Comparison of ENCODE assay signal across 21 cellular contexts in the genomic region with DNA sequence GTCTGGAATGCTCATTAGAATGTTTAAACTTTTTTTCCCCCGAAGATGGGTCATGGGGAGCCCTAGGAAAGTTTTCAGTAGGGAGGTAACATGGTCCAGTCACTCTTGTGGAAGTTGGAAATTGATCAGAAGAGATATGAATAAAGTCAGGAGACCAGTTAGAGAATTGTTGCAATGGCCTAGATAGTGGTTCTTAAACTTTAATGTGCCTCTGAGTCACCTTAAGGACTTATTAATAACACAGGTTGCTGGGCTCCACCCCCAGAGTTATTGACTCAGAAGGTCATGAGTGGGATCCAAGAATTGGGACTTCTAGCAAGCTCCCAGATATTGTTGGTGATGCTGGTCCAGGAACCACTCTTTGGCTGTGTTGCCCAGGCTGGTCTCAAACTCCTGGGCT. TPM values are rescaled to one million over a fixed set of nuclear protein-coding genes. Genes with fewer than 3 reads are reported as not detected.
A peak's percentile ranks its signal among the peaks of the same experiment; 100 is the strongest.
DNase-seq lines count a peak whose midpoint lies in the region; ATAC-seq and TF ChIP-seq lines count a peak whose summit lies in the region.
"Had no signal": no experiment of that assay in that cellular context is flagged by ENCODE, and none has a peak within 500 bp of the region (broad histone marks: within the 10 kb centered on the region; RNA-seq: fewer than 3 reads in every experiment).

No MANE protein-coding gene starts in this region.

- peak; percentile 44 for DNase-seq in cardiac septum (ENCODE audit: low spot score)
- DNase-seq in right cardiac atrium, result no peak
- DNase-seq in SJCRH30, result peak in 1 of 2 experiments; percentile 8
- DNase-seq in foreskin keratinocyte, result no peak
- peak; percentile 34 for DNase-seq in stromal cell of bone marrow (ENCODE audit: low read depth)
- no peak for DNase-seq in NCI-H2171 treated with DMSO at 0.1 percent for 48 hours (lab: John Stamatoyannopoulos, UW)
- DNase-seq: ACHN; activated CD4-positive, alpha-beta T cell treated with anti-CD3 and anti-CD28 coated beads for 1 hour; GDM1; KBM-7; left colon; NCI-H1930; stimulated activated CD4-positive, alpha-beta T cell treated with anti-CD3 and anti-CD28 coated beads, Interleukin-1b, Interleukin-23, amount 100 ng/mL, for 48 hours; stimulated activated naive B cell treated with anti-CD40 and anti-IgM and Interleukin-4, amounts not matched to agents 10 μg/mL and 1 μg/mL and 100 μg/mL, for 72 hours; T1000 had no signal

- TF ChIP-seq CTCF in foreskin keratinocyte (conservative IDR thresholded peaks at IDR 0.05), result no peak

- H3K4me1 ChIP-seq in right cardiac atrium (ENCODE audit: control insufficient read depth, insufficient read depth, low read length), result no peaks in the 10 kb centered on the region
- peaks cover 32% of the 10 kb centered on the region for H3K4me1 ChIP-seq in SJCRH30
- H3K4me1 ChIP-seq in foreskin keratinocyte, result peaks cover 4% of the 10 kb centered on the region

- no peaks in the 10 kb centered on the region for H3K9me3 ChIP-seq in right cardiac atrium (ENCODE audit: control insufficient read depth, low read length)
- H3K9me3 ChIP-seq in SJCRH30 (replicated peaks), result no peaks in the 10 kb centered on the region
- H3K9me3 ChIP-seq: SK-N-SH had no signal

- peaks cover 6% of the 10 kb centered on the region; the same call in 1 of the 2 replicates for H3K36me3 ChIP-seq in SJCRH30

- H3K4me3 ChIP-seq in right cardiac atrium (ENCODE audit: low read length) (no peak overlapping the region), SJCRH30 (no peak overlapping the region)
- H3K4me3 ChIP-seq: GM23338 had no signal

- H3K27me3 ChIP-seq in right cardiac atrium (ENCODE audit: control insufficient read depth, insufficient read depth) (no peaks in the 10 kb centered on the region), SJCRH30 (no peaks in the 10 kb centered on the region), foreskin keratinocyte (peaks cover 33% of the 10 kb centered on the region)

- 86% methylated on average over 1 of the region's 1 CpG for WGBS in right cardiac atrium

- intact Hi-C loops in cardiac septum (cut with DNase I), result loop anchor here (1.0 to 2.0 kb wide), 2 partner anchors 157 to 205 kb away; no protein-coding TSS in a partner anchor
- intact Hi-C loops in right cardiac atrium (cut with DNase I), result loop anchor here (2.0 to 10.0 kb wide), 8 partner anchors 118 to 365 kb away; no protein-coding TSS in a partner anchor

- ATAC-seq in right cardiac atrium (no peak), foreskin keratinocyte (peak; percentile 43), SK-N-SH treated with all-trans-retinoic acid at 6 μM for 48 hours (no peak), HG03565 (IDR thresholded peaks at IDR 0.05; ENCODE audit: unreplicated experiment) (no peak)
- ATAC-seq: GM23338; left colon; stimulated activated naive B cell treated with anti-CD40 and anti-IgM and Interleukin-4, amounts not matched to agents 10 μg/mL and 1 μg/mL and 100 μg/mL, for 72 hours had no signal

- H3K27ac ChIP-seq in right cardiac atrium (ENCODE audit: low read length) (no peak overlapping the region), SJCRH30 (peak overlapping the region; percentile 10; the same call in 1 of the 2 replicates), foreskin keratinocyte (no peak overlapping the region)
- H3K27ac ChIP-seq: C4-2B had no signal

TF ChIP-seq in SK-N-SH treated with all-trans-retinoic acid at 6 μM for 48 hours, 23 proteins besides CTCF, POLR2A, EP300 and RAD21:
- TF ChIP-seq ARNTL (CRISPR knock-in tag; IDR thresholded peaks at IDR 0.05; ENCODE audit: borderline replicate concordance, low read depth) (no peak), TOX (CRISPR knock-in tag; IDR thresholded peaks at IDR 0.05; ENCODE audit: borderline replicate concordance) (no peak), ZNF8 (CRISPR knock-in tag; IDR thresholded peaks at IDR 0.05) (no peak), ZNF565 (CRISPR knock-in tag; conservative IDR thresholded peaks at IDR 0.05; ENCODE audit: low read depth) (no peak), ISL1 (CRISPR knock-in tag; IDR thresholded peaks at IDR 0.05) (no peak), RARB (CRISPR knock-in tag; IDR thresholded peaks at IDR 0.05) (no peak)
- TF ChIP-seq, protein P1, sequence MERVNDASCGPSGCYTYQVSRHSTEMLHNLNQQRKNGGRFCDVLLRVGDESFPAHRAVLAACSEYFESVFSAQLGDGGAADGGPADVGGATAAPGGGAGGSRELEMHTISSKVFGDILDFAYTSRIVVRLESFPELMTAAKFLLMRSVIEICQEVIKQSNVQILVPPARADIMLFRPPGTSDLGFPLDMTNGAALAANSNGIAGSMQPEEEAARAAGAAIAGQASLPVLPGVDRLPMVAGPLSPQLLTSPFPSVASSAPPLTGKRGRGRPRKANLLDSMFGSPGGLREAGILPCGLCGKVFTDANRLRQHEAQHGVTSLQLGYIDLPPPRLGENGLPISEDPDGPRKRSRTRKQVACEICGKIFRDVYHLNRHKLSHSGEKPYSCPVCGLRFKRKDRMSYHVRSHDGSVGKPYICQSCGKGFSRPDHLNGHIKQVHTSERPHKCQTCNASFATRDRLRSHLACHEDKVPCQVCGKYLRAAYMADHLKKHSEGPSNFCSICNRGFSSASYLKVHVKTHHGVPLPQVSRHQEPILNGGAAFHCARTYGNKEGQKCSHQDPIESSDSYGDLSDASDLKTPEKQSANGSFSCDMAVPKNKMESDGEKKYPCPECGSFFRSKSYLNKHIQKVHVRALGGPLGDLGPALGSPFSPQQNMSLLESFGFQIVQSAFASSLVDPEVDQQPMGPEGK (CRISPR knock-in tag; IDR thresholded peaks at IDR 0.05; ENCODE audit: borderline replicate concordance), result no peak

RNA-seq across cellular contexts. Expression of a gene that starts 3.2 kb away (rescaled TPM):
- total RNA-seq in cardiac septum (0.48 TPM), right cardiac atrium (under 1 TPM; 0.17 to 0.31 (median 0.27) TPM), foreskin keratinocyte (0.18 and 0.31 TPM in 2 replicates)
- polyA plus RNA-seq in right cardiac atrium (0.34 TPM), foreskin keratinocyte (0.32 and 0.33 TPM in 2 replicates)
- 9.8 and 10.9 TPM in 2 replicates for total RNA-seq in SJCRH30 (2014; rRNA removed; shearing (Covaris generic))
- total RNA-seq: endothelial cell of umbilical vein had no signal

RNA-seq across cellular contexts. Expression of a gene that starts 12.4 kb away (rescaled TPM):
- total RNA-seq in cardiac septum (56.0 TPM), right cardiac atrium (10 to 100 TPM; 26.4 to 41.6 (median 35.1) TPM), foreskin keratinocyte (14.3 and 15.5 TPM in 2 replicates)
- polyA plus RNA-seq in right cardiac atrium (21.2 TPM), foreskin keratinocyte (10.7 TPM in 2 replicates)
- total RNA-seq in SJCRH30 (2014; rRNA removed; shearing (Covaris generic)), result 21.2 and 21.7 TPM in 2 replicates

RNA-seq across cellular contexts. Expression of a gene that starts 12.8 kb away (rescaled TPM):
- total RNA-seq in cardiac septum (84.0 TPM), right cardiac atrium (10 to 100 TPM; 53.5 to 67.0 (median 60.0) TPM), foreskin keratinocyte (18.8 and 19.9 TPM in 2 replicates)
- polyA plus RNA-seq in right cardiac atrium (31.8 TPM), foreskin keratinocyte (6.8 and 8.0 TPM in 2 replicates)
- 25.4 and 29.9 TPM in 2 replicates for total RNA-seq in SJCRH30 (2014; rRNA removed; shearing (Covaris generic))

Comparison
In these comparisons a context has a peak if more than half of its experiments do, and no peak if none do; other contexts are left out.
1. DNase-seq: peak in cardiac septum (single experiment) and stromal cell of bone marrow (single experiment); none in right cardiac atrium (0 of 3), foreskin keratinocyte (0 of 2) and NCI-H2171 treated with DMSO at 0.1 percent for 48 hours (single experiment).